1 cellular context compared by ENCODE assay signal in genomic region chr19:35124098-35125060, GRCh38.
TF ChIP-seq lines count a peak whose summit lies in the region.

No MANE protein-coding gene starts in this region.

TF ChIP-seq in HEK293, 187 proteins besides CTCF, POLR2A, EP300 and RAD21 (continued from another document and continues in another):
- TF ChIP-seq YY1 (tag by site-specific recombination; IDR thresholded peaks at IDR 0.05) = peak; percentile 35; the same call in 1 of the 2 replicates
- 0 out of 2 replicates have a peak, but pooled peaks have one; percentile 28 for TF ChIP-seq ZNF629 (tag by site-specific recombination; IDR thresholded peaks at IDR 0.05)
- no peak for TF ChIP-seq ZNF121 (tag by site-specific recombination; IDR thresholded peaks at IDR 0.05)
- no peak for TF ChIP-seq ZNF175 (tag by site-specific recombination; IDR thresholded peaks at IDR 0.05)
- no peak for TF ChIP-seq ZNF423 (tag by site-specific recombination; IDR thresholded peaks at IDR 0.05)
- TF ChIP-seq ZNF132 (tag by site-specific recombination; IDR thresholded peaks at IDR 0.05; ENCODE audit: borderline replicate concordance) = no peak
- TF ChIP-seq, protein P1, sequence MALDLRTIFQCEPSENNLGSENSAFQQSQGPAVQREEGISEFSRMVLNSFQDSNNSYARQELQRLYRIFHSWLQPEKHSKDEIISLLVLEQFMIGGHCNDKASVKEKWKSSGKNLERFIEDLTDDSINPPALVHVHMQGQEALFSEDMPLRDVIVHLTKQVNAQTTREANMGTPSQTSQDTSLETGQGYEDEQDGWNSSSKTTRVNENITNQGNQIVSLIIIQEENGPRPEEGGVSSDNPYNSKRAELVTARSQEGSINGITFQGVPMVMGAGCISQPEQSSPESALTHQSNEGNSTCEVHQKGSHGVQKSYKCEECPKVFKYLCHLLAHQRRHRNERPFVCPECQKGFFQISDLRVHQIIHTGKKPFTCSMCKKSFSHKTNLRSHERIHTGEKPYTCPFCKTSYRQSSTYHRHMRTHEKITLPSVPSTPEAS (tag by site-specific recombination; IDR thresholded peaks at IDR 0.05) = no peak
- TF ChIP-seq MEIS1 (CRISPR knock-in tag; IDR thresholded peaks at IDR 0.05; ENCODE audit: borderline replicate concordance) = no peak
- TF ChIP-seq YY2 (tag by site-specific recombination; IDR thresholded peaks at IDR 0.05) = no peak
- no peak for TF ChIP-seq ZNF558 (tag by site-specific recombination; IDR thresholded peaks at IDR 0.05)
- TF ChIP-seq SP3 (tag by site-specific recombination; IDR thresholded peaks at IDR 0.05) = peak; percentile 57; the same call in 1 of the 2 replicates
- TF ChIP-seq ZNF133 (tag by site-specific recombination; IDR thresholded peaks at IDR 0.05) = peak; percentile 52; the same call in 1 of the 2 replicates
- TF ChIP-seq ZNF18 (tag by site-specific recombination; IDR thresholded peaks at IDR 0.05) = no peak
- TF ChIP-seq PRDM6 (tag by site-specific recombination; IDR thresholded peaks at IDR 0.05) = no peak
- TF ChIP-seq ZNF501 (tag by site-specific recombination; IDR thresholded peaks at IDR 0.05) = peak; percentile 92; the same call in 1 of the 2 replicates
- TF ChIP-seq ZNF654 (tag by site-specific recombination; IDR thresholded peaks at IDR 0.05; ENCODE audit: low read depth) = no peak
- 0 out of 2 replicates have a peak, but pooled peaks have one; percentile 15 for TF ChIP-seq ZNF398 (tag by site-specific recombination; IDR thresholded peaks at IDR 0.05)
- TF ChIP-seq ZNF639 (tag by site-specific recombination; IDR thresholded peaks at IDR 0.05) = no peak
- peak; percentile 36; the same call in 1 of the 2 replicates for TF ChIP-seq ZNF366 (tag by site-specific recombination; conservative IDR thresholded peaks at IDR 0.05)
- TF ChIP-seq, protein P2, sequence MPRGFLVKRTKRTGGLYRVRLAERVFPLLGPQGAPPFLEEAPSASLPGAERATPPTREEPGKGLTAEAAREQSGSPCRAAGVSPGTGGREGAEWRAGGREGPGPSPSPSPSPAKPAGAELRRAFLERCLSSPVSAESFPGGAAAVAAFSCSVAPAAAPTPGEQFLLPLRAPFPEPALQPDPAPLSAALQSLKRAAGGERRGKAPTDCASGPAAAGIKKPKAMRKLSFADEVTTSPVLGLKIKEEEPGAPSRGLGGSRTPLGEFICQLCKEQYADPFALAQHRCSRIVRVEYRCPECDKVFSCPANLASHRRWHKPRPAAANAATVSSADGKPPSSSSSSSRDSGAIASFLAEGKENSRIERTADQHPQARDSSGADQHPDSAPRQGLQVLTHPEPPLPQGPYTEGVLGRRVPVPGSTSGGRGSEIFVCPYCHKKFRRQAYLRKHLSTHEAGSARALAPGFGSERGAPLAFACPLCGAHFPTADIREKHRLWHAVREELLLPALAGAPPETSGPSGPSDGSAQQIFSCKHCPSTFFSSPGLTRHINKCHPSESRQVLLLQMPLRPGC (tag by site-specific recombination; IDR thresholded peaks at IDR 0.05) = no peak; the same call in 1 of the 2 replicates
- no peak for TF ChIP-seq ZNF394 (tag by site-specific recombination; IDR thresholded peaks at IDR 0.05; ENCODE audit: borderline replicate concordance)
- TF ChIP-seq, protein P3, sequence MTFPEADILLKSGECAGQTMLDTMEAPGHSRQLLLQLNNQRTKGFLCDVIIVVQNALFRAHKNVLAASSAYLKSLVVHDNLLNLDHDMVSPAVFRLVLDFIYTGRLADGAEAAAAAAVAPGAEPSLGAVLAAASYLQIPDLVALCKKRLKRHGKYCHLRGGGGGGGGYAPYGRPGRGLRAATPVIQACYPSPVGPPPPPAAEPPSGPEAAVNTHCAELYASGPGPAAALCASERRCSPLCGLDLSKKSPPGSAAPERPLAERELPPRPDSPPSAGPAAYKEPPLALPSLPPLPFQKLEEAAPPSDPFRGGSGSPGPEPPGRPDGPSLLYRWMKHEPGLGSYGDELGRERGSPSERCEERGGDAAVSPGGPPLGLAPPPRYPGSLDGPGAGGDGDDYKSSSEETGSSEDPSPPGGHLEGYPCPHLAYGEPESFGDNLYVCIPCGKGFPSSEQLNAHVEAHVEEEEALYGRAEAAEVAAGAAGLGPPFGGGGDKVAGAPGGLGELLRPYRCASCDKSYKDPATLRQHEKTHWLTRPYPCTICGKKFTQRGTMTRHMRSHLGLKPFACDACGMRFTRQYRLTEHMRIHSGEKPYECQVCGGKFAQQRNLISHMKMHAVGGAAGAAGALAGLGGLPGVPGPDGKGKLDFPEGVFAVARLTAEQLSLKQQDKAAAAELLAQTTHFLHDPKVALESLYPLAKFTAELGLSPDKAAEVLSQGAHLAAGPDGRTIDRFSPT (tag by site-specific recombination; IDR thresholded peaks at IDR 0.05) = peak; percentile 94
- TF ChIP-seq, protein P4, sequence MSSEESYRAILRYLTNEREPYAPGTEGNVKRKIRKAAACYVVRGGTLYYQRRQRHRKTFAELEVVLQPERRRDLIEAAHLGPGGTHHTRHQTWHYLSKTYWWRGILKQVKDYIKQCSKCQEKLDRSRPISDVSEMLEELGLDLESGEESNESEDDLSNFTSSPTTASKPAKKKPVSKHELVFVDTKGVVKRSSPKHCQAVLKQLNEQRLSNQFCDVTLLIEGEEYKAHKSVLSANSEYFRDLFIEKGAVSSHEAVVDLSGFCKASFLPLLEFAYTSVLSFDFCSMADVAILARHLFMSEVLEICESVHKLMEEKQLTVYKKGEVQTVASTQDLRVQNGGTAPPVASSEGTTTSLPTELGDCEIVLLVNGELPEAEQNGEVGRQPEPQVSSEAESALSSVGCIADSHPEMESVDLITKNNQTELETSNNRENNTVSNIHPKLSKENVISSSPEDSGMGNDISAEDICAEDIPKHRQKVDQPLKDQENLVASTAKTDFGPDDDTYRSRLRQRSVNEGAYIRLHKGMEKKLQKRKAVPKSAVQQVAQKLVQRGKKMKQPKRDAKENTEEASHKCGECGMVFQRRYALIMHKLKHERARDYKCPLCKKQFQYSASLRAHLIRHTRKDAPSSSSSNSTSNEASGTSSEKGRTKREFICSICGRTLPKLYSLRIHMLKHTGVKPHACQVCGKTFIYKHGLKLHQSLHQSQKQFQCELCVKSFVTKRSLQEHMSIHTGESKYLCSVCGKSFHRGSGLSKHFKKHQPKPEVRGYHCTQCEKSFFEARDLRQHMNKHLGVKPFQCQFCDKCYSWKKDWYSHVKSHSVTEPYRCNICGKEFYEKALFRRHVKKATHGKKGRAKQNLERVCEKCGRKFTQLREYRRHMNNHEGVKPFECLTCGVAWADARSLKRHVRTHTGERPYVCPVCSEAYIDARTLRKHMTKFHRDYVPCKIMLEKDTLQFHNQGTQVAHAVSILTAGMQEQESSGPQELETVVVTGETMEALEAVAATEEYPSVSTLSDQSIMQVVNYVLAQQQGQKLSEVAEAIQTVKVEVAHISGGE (tag by site-specific recombination; conservative IDR thresholded peaks at IDR 0.05; ENCODE audit: low read depth) = no peak
- no peak for TF ChIP-seq EGR2 (tag by site-specific recombination; IDR thresholded peaks at IDR 0.05; ENCODE audit: low read depth)
- 0 out of 2 replicates have a peak, but pooled peaks have one; percentile 53 for TF ChIP-seq ZNF302 (tag by site-specific recombination; IDR thresholded peaks at IDR 0.05; ENCODE audit: low read depth)
- no peak for TF ChIP-seq SETDB1 (IDR thresholded peaks at IDR 0.05; ENCODE audit: insufficient read length, low read length)
- no peak; the same call in 1 of the 2 replicates for TF ChIP-seq ZFP69B (tag by site-specific recombination; IDR thresholded peaks at IDR 0.05)
- no peak for TF ChIP-seq HOXD13 (CRISPR knock-in tag; IDR thresholded peaks at IDR 0.05; ENCODE audit: borderline replicate concordance)
- TF ChIP-seq, protein P5, sequence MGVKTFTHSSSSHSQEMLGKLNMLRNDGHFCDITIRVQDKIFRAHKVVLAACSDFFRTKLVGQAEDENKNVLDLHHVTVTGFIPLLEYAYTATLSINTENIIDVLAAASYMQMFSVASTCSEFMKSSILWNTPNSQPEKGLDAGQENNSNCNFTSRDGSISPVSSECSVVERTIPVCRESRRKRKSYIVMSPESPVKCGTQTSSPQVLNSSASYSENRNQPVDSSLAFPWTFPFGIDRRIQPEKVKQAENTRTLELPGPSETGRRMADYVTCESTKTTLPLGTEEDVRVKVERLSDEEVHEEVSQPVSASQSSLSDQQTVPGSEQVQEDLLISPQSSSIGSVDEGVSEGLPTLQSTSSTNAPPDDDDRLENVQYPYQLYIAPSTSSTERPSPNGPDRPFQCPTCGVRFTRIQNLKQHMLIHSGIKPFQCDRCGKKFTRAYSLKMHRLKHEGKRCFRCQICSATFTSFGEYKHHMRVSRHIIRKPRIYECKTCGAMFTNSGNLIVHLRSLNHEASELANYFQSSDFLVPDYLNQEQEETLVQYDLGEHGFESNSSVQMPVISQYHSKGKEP (tag by site-specific recombination; IDR thresholded peaks at IDR 0.05) = no peak
- TF ChIP-seq, protein P6, sequence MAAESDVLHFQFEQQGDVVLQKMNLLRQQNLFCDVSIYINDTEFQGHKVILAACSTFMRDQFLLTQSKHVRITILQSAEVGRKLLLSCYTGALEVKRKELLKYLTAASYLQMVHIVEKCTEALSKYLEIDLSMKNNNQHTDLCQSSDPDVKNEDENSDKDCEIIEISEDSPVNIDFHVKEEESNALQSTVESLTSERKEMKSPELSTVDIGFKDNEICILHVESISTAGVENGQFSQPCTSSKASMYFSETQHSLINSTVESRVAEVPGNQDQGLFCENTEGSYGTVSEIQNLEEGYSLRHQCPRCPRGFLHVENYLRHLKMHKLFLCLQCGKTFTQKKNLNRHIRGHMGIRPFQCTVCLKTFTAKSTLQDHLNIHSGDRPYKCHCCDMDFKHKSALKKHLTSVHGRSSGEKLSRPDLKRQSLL (tag by site-specific recombination; IDR thresholded peaks at IDR 0.05) = no peak
- TF ChIP-seq ZNF274 (IDR thresholded peaks at IDR 0.05; ENCODE audit: low read length) = no peak
- no peak for TF ChIP-seq ZNF274 (tag by site-specific recombination; IDR thresholded peaks at IDR 0.05; ENCODE audit: borderline replicate concordance)
- no peak for TF ChIP-seq ZNF146 (tag by site-specific recombination; IDR thresholded peaks at IDR 0.05)
- TF ChIP-seq ZNF140 (tag by site-specific recombination; IDR thresholded peaks at IDR 0.05) = no peak
- TF ChIP-seq, protein P7, sequence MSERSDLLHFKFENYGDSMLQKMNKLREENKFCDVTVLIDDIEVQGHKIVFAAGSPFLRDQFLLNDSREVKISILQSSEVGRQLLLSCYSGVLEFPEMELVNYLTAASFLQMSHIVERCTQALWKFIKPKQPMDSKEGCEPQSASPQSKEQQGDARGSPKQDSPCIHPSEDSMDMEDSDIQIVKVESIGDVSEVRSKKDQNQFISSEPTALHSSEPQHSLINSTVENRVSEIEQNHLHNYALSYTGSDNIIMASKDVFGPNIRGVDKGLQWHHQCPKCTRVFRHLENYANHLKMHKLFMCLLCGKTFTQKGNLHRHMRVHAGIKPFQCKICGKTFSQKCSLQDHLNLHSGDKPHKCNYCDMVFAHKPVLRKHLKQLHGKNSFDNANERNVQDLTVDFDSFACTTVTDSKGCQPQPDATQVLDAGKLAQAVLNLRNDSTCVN (tag by site-specific recombination; optimal IDR thresholded peaks at IDR 0.05) = peak; percentile 78
- TF ChIP-seq ZNF560 (tag by site-specific recombination; IDR thresholded peaks at IDR 0.05; ENCODE audit: borderline replicate concordance) = no peak
- TF ChIP-seq ZNF211 (tag by site-specific recombination; IDR thresholded peaks at IDR 0.05; ENCODE audit: low read depth) = no peak
